Comparison of ENCODE assay signal across 20 cellular contexts in the genomic region with DNA sequence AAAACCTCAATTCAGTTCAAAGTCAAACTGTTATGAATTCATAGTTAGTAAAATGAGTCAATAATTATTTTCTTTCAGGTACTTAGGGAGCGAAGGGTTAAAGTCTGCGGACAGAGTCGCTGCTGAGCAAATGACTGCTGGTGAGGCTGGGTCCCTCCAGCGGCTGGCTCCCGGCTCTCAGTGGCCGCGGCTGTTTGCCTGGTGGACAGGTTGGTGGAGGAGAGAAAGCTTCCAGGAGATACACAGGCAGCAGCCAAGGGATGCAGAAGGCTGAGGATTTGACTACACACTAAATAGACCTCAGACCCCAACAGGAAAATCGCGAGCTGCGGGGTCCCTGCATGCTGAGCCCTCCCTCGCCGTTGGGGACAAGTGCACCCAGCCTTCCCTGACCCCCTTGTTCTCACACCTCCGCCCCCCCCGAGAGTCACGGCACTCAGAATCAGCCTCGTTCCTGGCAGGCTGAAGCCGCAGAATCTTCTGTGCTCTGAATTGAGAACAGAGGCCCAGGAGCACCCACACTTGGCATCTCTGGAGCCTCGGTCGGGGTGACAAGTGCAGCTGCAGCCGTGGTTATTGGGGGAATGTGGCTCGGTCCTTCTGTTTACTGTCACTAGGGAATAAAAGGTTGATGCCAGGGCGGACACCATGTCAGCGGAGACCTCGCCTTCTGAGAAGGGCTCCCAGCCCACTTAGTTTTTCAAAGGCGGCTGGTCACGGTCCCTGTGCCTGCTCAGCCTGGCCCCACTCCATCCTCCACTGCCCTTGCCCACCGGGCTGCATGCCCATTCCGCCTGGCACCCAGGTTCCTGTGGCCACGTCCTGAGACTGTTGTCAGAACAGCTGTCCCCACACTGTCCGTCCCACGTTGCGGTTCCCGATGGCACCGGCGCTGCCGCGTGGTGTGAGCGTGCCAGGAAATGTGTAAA.
DNase-seq lines count a peak whose midpoint lies in the region; TF ChIP-seq lines count a peak whose summit lies in the region.
"Had no signal": no experiment of that assay in that cellular context is flagged by ENCODE, and none has a peak within 500 bp of the region (broad histone marks: within the 10 kb centered on the region; RNA-seq: fewer than 3 reads in every experiment).

No MANE protein-coding gene starts in this region.

- no peak overlapping the region for H3K27ac ChIP-seq in coronary artery
- H3K27ac ChIP-seq in osteoblast (ENCODE audit: low read depth, low read length) = no peak overlapping the region
- H3K27ac ChIP-seq: A549, KMS-11, upper lobe of left lung had no signal

- H2AFZ ChIP-seq in osteoblast (ENCODE audit: low read length) = no peak overlapping the region

- H4K20me1 ChIP-seq in osteoblast (ENCODE audit: insufficient read depth, low read length) = no peaks in the 10 kb centered on the region

- no peak overlapping the region for H3K4me3 Mint-ChIP-seq in immature natural killer cell
- no peak overlapping the region for H3K4me3 Mint-ChIP-seq in type B pancreatic cell
- H3K4me3 Mint-ChIP-seq: activated naive CD4-positive, alpha-beta T cell treated with anti-CD3 and anti-CD28 coated beads for 36 hours; CD14-positive monocyte; naive thymus-derived CD4-positive, alpha-beta T cell; T-helper 2 cell treated with Interferon-gamma antibody and Interleukin-4, amounts not matched to agents 5 μg/mL and 100 μg/mL, for 36 hours had no signal

- H3K9me3 Mint-ChIP-seq in immature natural killer cell = peaks cover 0 to 3% (median 0%) of the 10 kb centered on the region in 6 donors
- H3K9me3 Mint-ChIP-seq in type B pancreatic cell = no peaks in the 10 kb centered on the region
- H3K9me3 Mint-ChIP-seq: activated naive CD4-positive, alpha-beta T cell treated with anti-CD3 and anti-CD28 coated beads for 36 hours; T-helper 2 cell treated with Interferon-gamma antibody and Interleukin-4, amounts not matched to agents 5 μg/mL and 100 μg/mL, for 36 hours had no signal

- H3K4me3 ChIP-seq in H7 (ENCODE audit: insufficient read depth, low read depth, low read length) (no peak overlapping the region), coronary artery (no peak overlapping the region), osteoblast (ENCODE audit: insufficient read depth, low read length) (no peak overlapping the region)
- H3K4me3 ChIP-seq: A549, HAP-1, upper lobe of left lung had no signal

- H3K27me3 Mint-ChIP-seq in immature natural killer cell (ENCODE audit: low read depth in 3 of 3) (peaks cover 0 to 2% (median 0%) of the 10 kb centered on the region in 3 donors), type B pancreatic cell (peaks cover 11% of the 10 kb centered on the region)
- H3K27me3 Mint-ChIP-seq: naive thymus-derived CD4-positive, alpha-beta T cell had no signal

- H3K4me1 Mint-ChIP-seq in immature natural killer cell = no peaks in the 10 kb centered on the region
- H3K4me1 Mint-ChIP-seq in type B pancreatic cell (ENCODE audit: unreplicated experiment) = peaks cover 3% of the 10 kb centered on the region

- TF ChIP-seq CTCF in coronary artery (IDR thresholded peaks at IDR 0.05) (no peak), osteoblast (IDR thresholded peaks at IDR 0.05; ENCODE audit: extremely low read depth, low read depth, low read length) (no peak), type B pancreatic cell (conservative IDR thresholded peaks at IDR 0.05) (no peak)

- H3K79me2 ChIP-seq in osteoblast (ENCODE audit: insufficient read depth, low read length) = no peaks in the 10 kb centered on the region

- peak; percentile 20 for DNase-seq in NCI-H146 treated with DMSO at 0.1 percent for 48 hours (lab: John Stamatoyannopoulos, UW; ENCODE audit: unreplicated experiment)
- no peak for DNase-seq in NCI-H146 (lab: John Stamatoyannopoulos, UW)
- DNase-seq in H7 = peak; percentile 85
- DNase-seq in coronary artery (ENCODE audit: low spot score) = peak; percentile 40
- DNase-seq in osteoblast (ENCODE audit: insufficient read length, low spot score, missing footprints) = peak; percentile 92
- DNase-seq in activated gamma-delta T cell treated with Interleukin-2 at 50 U/mL for 16 hours = no peak
- DNase-seq in immature natural killer cell = no peak
- DNase-seq in type B pancreatic cell (ENCODE audit: extremely low spot score, unreplicated experiment) = no peak
- DNase-seq: activated naive CD4-positive, alpha-beta T cell treated with anti-CD3 and anti-CD28 coated beads for 36 hours; DND-41; NCI-H1105 treated with DMSO at 0.1 percent for 48 hours; NCI-H2171; stimulated activated naive CD4-positive, alpha-beta T cell treated with Interleukin-2 at 50 U/mL for 16 hours had no signal

- H3K4me1 ChIP-seq in osteoblast (ENCODE audit: insufficient read depth, low read length) = no peaks in the 10 kb centered on the region
- H3K4me1 ChIP-seq: A549, HAP-1, upper lobe of left lung had no signal

- no peak overlapping the region for H3K4me2 ChIP-seq in osteoblast (ENCODE audit: insufficient read depth, low read length)
- H3K4me2 ChIP-seq: A549, KMS-11 had no signal

- no peaks in the 10 kb centered on the region for H3K9me3 ChIP-seq in osteoblast (ENCODE audit: low read depth, low read length)
- H3K9me3 ChIP-seq: A549, HAP-1, upper lobe of left lung had no signal

- H3K36me3 ChIP-seq in H7 (replicated peaks; ENCODE audit: control insufficient read depth, insufficient read depth, low read length) (no peaks in the 10 kb centered on the region), osteoblast (ENCODE audit: insufficient read depth, low read length) (no peaks in the 10 kb centered on the region)
- H3K36me3 ChIP-seq: HAP-1, upper lobe of left lung had no signal

- H3K27me3 ChIP-seq in H7 (ENCODE audit: control insufficient read depth, insufficient read depth, low read length) = no peaks in the 10 kb centered on the region
- H3K27me3 ChIP-seq in osteoblast (ENCODE audit: insufficient read depth, low read length) = no peaks in the 10 kb centered on the region
- H3K27me3 ChIP-seq: upper lobe of left lung had no signal

- H3K36me3 Mint-ChIP-seq in immature natural killer cell (no peaks in the 10 kb centered on the region), type B pancreatic cell (no peaks in the 10 kb centered on the region)
- H3K36me3 Mint-ChIP-seq: CD14-positive monocyte had no signal

- no peak overlapping the region for H3K27ac Mint-ChIP-seq in immature natural killer cell
- no peak overlapping the region for H3K27ac Mint-ChIP-seq in type B pancreatic cell
- H3K27ac Mint-ChIP-seq: activated naive CD4-positive, alpha-beta T cell treated with anti-CD3 and anti-CD28 coated beads for 36 hours; CD14-positive monocyte; naive thymus-derived CD4-positive, alpha-beta T cell; T-helper 2 cell treated with Interferon-gamma antibody and Interleukin-4, amounts not matched to agents 5 μg/mL and 100 μg/mL, for 36 hours had no signal

Comparison
In these comparisons a context has a peak if more than half of its experiments do, and no peak if none do; other contexts are left out.
1. DNase-seq: peak in NCI-H146 treated with DMSO at 0.1 percent for 48 hours (single experiment), H7 (single experiment), coronary artery (single experiment) and osteoblast (single experiment); none in NCI-H146 (single experiment), activated gamma-delta T cell treated with Interleukin-2 at 50 U/mL for 16 hours (single experiment), immature natural killer cell (0 of 3) and type B pancreatic cell (single experiment).